ENCODE assay signal across 11 cellular contexts in the genomic region with DNA sequence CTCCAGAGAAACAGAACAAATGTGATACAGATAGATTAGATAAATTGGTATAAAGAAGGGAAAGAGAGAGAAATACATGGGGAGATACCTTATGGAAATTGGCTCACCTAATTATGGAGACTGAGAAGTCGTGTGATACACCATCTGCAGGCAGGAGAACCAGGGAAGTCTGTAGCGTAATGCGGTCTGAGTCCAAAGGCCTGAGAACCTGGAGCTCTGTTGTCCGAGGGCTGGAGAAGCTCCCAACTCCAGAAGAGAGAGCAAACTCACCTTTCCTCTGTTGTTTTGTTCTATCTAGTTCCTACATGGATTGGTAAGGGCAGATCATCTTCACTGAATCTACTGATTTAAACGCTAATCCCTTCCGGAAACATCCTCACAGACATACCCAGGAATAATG.
"Had no signal": no experiment of that assay in that cellular context is flagged by ENCODE, and none has a peak within 500 bp of the region (broad histone marks: within the 10 kb centered on the region; RNA-seq: fewer than 3 reads in every experiment).

No MANE protein-coding gene starts in this region.

- H3K36me3 ChIP-seq: HAP-1 had no signal

- H3K4me2 ChIP-seq: GM23338 had no signal

- FAIRE-seq: H1, H54 had no signal

- H3K9ac ChIP-seq: GM23248 had no signal

- H3K9me3 ChIP-seq: HAP-1 had no signal

- DNase-seq: GM23248, GOT3, H7, H9, HCEC 1CT, HFFc6 had no signal

- H3K27ac ChIP-seq: GM23248 had no signal

- ATAC-seq: GM23338, HCT116 had no signal

- H2AFZ ChIP-seq: GM23248, GM23338 had no signal

- H3K4me1 ChIP-seq: HAP-1 had no signal

- H3K4me3 ChIP-seq: GM23248, GM23338, HAP-1 had no signal
